ENCODE assay signal across 15 cellular contexts in genomic region chr9:132481467-132481866, GRCh38.
DNase-seq lines count a peak whose midpoint lies in the region; ATAC-seq and TF ChIP-seq lines count a peak whose summit lies in the region.
"Had no signal": no experiment of that assay in that cellular context is flagged by ENCODE, and none has a peak within 500 bp of the region (broad histone marks: within the 10 kb centered on the region; RNA-seq: fewer than 3 reads in every experiment).

No MANE protein-coding gene starts in this region.

- TF ChIP-seq POLR2A in breast epithelium (IDR thresholded peaks at IDR 0.05) = no peak

- H3K27me3 Mint-ChIP-seq in endodermal cell (ENCODE audit: insufficient read depth) = peaks cover 4% of the 10 kb centered on the region
- H3K27me3 Mint-ChIP-seq in endothelial cell (ENCODE audit: unreplicated experiment) = peaks cover 2% of the 10 kb centered on the region

- peak overlapping the region; percentile 95 for H3K4me2 ChIP-seq in BLaER1

- no peak overlapping the region for H3K4me3 Mint-ChIP-seq in endodermal cell
- no peak overlapping the region for H3K4me3 Mint-ChIP-seq in endothelial cell (ENCODE audit: unreplicated experiment)
- H3K4me3 Mint-ChIP-seq: CD4-positive, alpha-beta memory T cell; H9 had no signal

- 76 to 89% methylated on average over 6 to 11 of the region's 11 CpGs for WGBS in endodermal cell (ENCODE audit: insufficient coverage in 1 of 2, insufficient read length in 1 of 2), 2 experiments

- no peak overlapping the region for H3K27ac ChIP-seq in BLaER1
- peak overlapping the region; percentile 1 for H3K27ac ChIP-seq in endodermal cell (ENCODE audit: low read depth, low read length)
- H3K27ac ChIP-seq in breast epithelium = no peak overlapping the region
- H3K27ac ChIP-seq: C4-2B, GM23248 had no signal

- H3K4me3 ChIP-seq in BLaER1 (peak overlapping the region; percentile 44; the same call in 1 of the 2 replicates), H7 (ENCODE audit: insufficient read depth, low read depth, low read length) (no peak overlapping the region), endodermal cell (ENCODE audit: low read length) (no peak overlapping the region), neuron (ENCODE audit: low read length) (no peak overlapping the region), breast epithelium (no peak overlapping the region)
- H3K4me3 ChIP-seq: GM23248 had no signal

- H3K9me3 ChIP-seq in BLaER1 = no peaks in the 10 kb centered on the region
- no peaks in the 10 kb centered on the region for H3K9me3 ChIP-seq in endodermal cell (ENCODE audit: control insufficient read depth, low read length)
- no peaks in the 10 kb centered on the region for H3K9me3 ChIP-seq in neuron (ENCODE audit: low read length)
- no peaks in the 10 kb centered on the region for H3K9me3 ChIP-seq in breast epithelium

- H3K4me1 Mint-ChIP-seq in endodermal cell (peaks cover 12% of the 10 kb centered on the region), endothelial cell (ENCODE audit: unreplicated experiment) (peaks cover 27% of the 10 kb centered on the region)

- H4K20me1 ChIP-seq in BLaER1 = no peaks in the 10 kb centered on the region

- intact Hi-C loops in breast epithelium (cut with DNase I; ENCODE audit: low total_unique reads) = no loop called here

- DNase-seq in H7 (peak; percentile 71), endodermal cell (no peak), amniotic stem cell (lab: John Stamatoyannopoulos, UW) (no peak), endothelial cell (ENCODE audit: low spot score) (no peak), breast epithelium (ENCODE audit: low spot score in 2 of 2) (no peak)
- DNase-seq: ACHN; CD4-positive, alpha-beta memory T cell; DMS79; GM23248; H9 had no signal

- H3K36me3 ChIP-seq in BLaER1 = no peaks in the 10 kb centered on the region
- H3K36me3 ChIP-seq in H7 (replicated peaks; ENCODE audit: control insufficient read depth, insufficient read depth, low read length) = no peaks in the 10 kb centered on the region
- H3K36me3 ChIP-seq in endodermal cell (ENCODE audit: control insufficient read depth, insufficient read depth, low read length) = no peaks in the 10 kb centered on the region
- no peaks in the 10 kb centered on the region for H3K36me3 ChIP-seq in neuron (ENCODE audit: insufficient read depth, low read length)
- H3K36me3 ChIP-seq in breast epithelium = no peaks in the 10 kb centered on the region

- H3K9ac ChIP-seq in BLaER1 (0 out of 2 replicates have a peak overlapping the region, but pooled peaks have one; percentile 60), endodermal cell (ENCODE audit: extremely low read depth, low read length, poor library complexity, severe bottlenecking) (no peak overlapping the region)
- H3K9ac ChIP-seq: GM23248 had no signal

- TF ChIP-seq CTCF in endodermal cell (conservative IDR thresholded peaks at IDR 0.05) (no peak), endothelial cell (IDR thresholded peaks at IDR 0.05; ENCODE audit: unreplicated experiment) (no peak), breast epithelium (IDR thresholded peaks at IDR 0.05) (no peak)

- H3K27me3 ChIP-seq in BLaER1 (no peaks in the 10 kb centered on the region), H7 (ENCODE audit: control insufficient read depth, insufficient read depth, low read length) (no peaks in the 10 kb centered on the region), endodermal cell (ENCODE audit: control insufficient read depth, insufficient read depth, low read length, poor library complexity, severe bottlenecking) (no peaks in the 10 kb centered on the region), neuron (ENCODE audit: insufficient read depth, low read length) (no peaks in the 10 kb centered on the region), breast epithelium (peaks cover 0 to 45% of the 10 kb centered on the region in 2 donors)

- peaks cover 82% of the 10 kb centered on the region for H3K4me1 ChIP-seq in BLaER1
- H3K4me1 ChIP-seq in endodermal cell (ENCODE audit: control insufficient read depth, insufficient read depth, low read length) = no peaks in the 10 kb centered on the region
- H3K4me1 ChIP-seq in neuron (ENCODE audit: insufficient read depth, low read length) = peaks cover 28% of the 10 kb centered on the region
- H3K4me1 ChIP-seq in breast epithelium = no peaks in the 10 kb centered on the region

- ATAC-seq in HG03432 (IDR thresholded peaks at IDR 0.05; ENCODE audit: unreplicated experiment) = no peak
- ATAC-seq: HepG2 had no signal

- H3K27ac Mint-ChIP-seq in endodermal cell = no peak overlapping the region
- no peak overlapping the region for H3K27ac Mint-ChIP-seq in endothelial cell (ENCODE audit: unreplicated experiment)
- H3K27ac Mint-ChIP-seq: H9 had no signal

- H3K36me3 Mint-ChIP-seq in endodermal cell (ENCODE audit: low read depth) (no peaks in the 10 kb centered on the region), endothelial cell (ENCODE audit: low read depth, unreplicated experiment) (no peaks in the 10 kb centered on the region)
- H3K36me3 Mint-ChIP-seq: CD4-positive, alpha-beta memory T cell had no signal

- peak overlapping the region; percentile 4 for H2AFZ ChIP-seq in neuron (ENCODE audit: low read depth, low read length)
- H2AFZ ChIP-seq: GM23248 had no signal

- H3K9me3 Mint-ChIP-seq in endodermal cell (no peaks in the 10 kb centered on the region), endothelial cell (ENCODE audit: unreplicated experiment) (no peaks in the 10 kb centered on the region)
- H3K9me3 Mint-ChIP-seq: H9 had no signal
